8 cellular contexts compared by ENCODE assay signal in genomic region chr10:27446091-27446918, GRCh38. TPM values are rescaled to one million over a fixed set of nuclear protein-coding genes. Genes with fewer than 3 reads are reported as not detected.
DNase-seq lines count a peak whose midpoint lies in the region; ATAC-seq and TF ChIP-seq lines count a peak whose summit lies in the region.

No MANE protein-coding gene starts in this region.

- no peak overlapping the region for H3K4me3 ChIP-seq in cardiac muscle cell
- no peak overlapping the region for H3K4me3 ChIP-seq in colonic mucosa
- H3K4me3 ChIP-seq in mesendoderm (ENCODE audit: low read length), result no peak overlapping the region

- no peak overlapping the region for H3K4ac ChIP-seq in mesendoderm (ENCODE audit: low read depth, low read length)

- H3K4me1 ChIP-seq in cardiac muscle cell (ENCODE audit: low read depth) (no peaks in the 10 kb centered on the region), colonic mucosa (no peaks in the 10 kb centered on the region), mesendoderm (ENCODE audit: control insufficient read depth, low read depth, low read length) (no peaks in the 10 kb centered on the region)

- no peaks in the 10 kb centered on the region for H3K79me1 ChIP-seq in mesendoderm (ENCODE audit: low read length)

- DNase-seq in cardiac muscle cell (ENCODE audit: low read depth in 1 of 2, low spot score in 1 of 2) (peak; percentile 47 to 52), Right ventricle myocardium inferior (ENCODE audit: missing footprints) (no peak), NCI-H748 (lab: John Stamatoyannopoulos, UW; ENCODE audit: unreplicated experiment) (peak; percentile 2), colonic mucosa (no peak), mesendoderm (peak; percentile 31), head of caudate nucleus (no peak)
- no peak for DNase-seq in activated CD4-positive, alpha-beta T cell treated with anti-CD3 and anti-CD28 coated beads, Interleukin-2, amount 50 U/mL, for 1 hour

- no peak overlapping the region for H3K18ac ChIP-seq in mesendoderm (ENCODE audit: low read length)

- H3K9ac ChIP-seq in colonic mucosa (ENCODE audit: low read depth in 2 of 2, low read length in 2 of 2) (no peak overlapping the region), mesendoderm (ENCODE audit: low read length) (no peak overlapping the region)

- H4K5ac ChIP-seq in mesendoderm (ENCODE audit: low read length), result no peak overlapping the region

- H3K23ac ChIP-seq in mesendoderm (ENCODE audit: low read length), result no peak overlapping the region

- no peak for ATAC-seq in Right ventricle myocardium inferior
- no peak for ATAC-seq in GM21390 (IDR thresholded peaks at IDR 0.05; ENCODE audit: unreplicated experiment)

- intact Hi-C loops in Right ventricle myocardium inferior (cut with DNase I) (loop anchor here (2.0 to 5.0 kb wide), 3 partner anchors 111 to 796 kb away; no protein-coding TSS in a partner anchor), colonic mucosa (cut with DNase I) (loop anchor here (5.0 kb wide), 1 partner anchor 211 kb away; no protein-coding TSS in a partner anchor), head of caudate nucleus (cut with DNase I) (loop anchor here (10.0 kb wide), 1 partner anchor 738 kb away; no protein-coding TSS in a partner anchor)

- H2BK5ac ChIP-seq in mesendoderm (ENCODE audit: low read length), result no peak overlapping the region

- H3K36me3 ChIP-seq in cardiac muscle cell (no peaks in the 10 kb centered on the region), colonic mucosa (no peaks in the 10 kb centered on the region), mesendoderm (ENCODE audit: control insufficient read depth, insufficient read depth, low read length) (no peaks in the 10 kb centered on the region)

- H2AK5ac ChIP-seq in mesendoderm (ENCODE audit: low read length), result no peak overlapping the region

- no peak overlapping the region for H4K8ac ChIP-seq in mesendoderm (ENCODE audit: low read depth, low read length)

- H3K27ac ChIP-seq in cardiac muscle cell (no peak overlapping the region), colonic mucosa (no peak overlapping the region), mesendoderm (ENCODE audit: low read depth, low read length) (no peak overlapping the region)

- no peak overlapping the region for H3K4me2 ChIP-seq in mesendoderm (ENCODE audit: low read length)

- H3K27me3 ChIP-seq in cardiac muscle cell (no peaks in the 10 kb centered on the region), colonic mucosa (no peaks in the 10 kb centered on the region), mesendoderm (ENCODE audit: insufficient read depth, low read length, poor library complexity) (no peaks in the 10 kb centered on the region)

- no CpG with 5 or more reads among the region's 5 CpGs for WGBS in mesendoderm (ENCODE audit: extremely low coverage, insufficient coverage, low lambda C conversion rate)

- TF ChIP-seq CTCF in cardiac muscle cell (IDR thresholded peaks at IDR 0.05; ENCODE audit: low read depth, low read length) (peak; percentile 43), colonic mucosa (IDR thresholded peaks at IDR 0.05) (peak; percentile 17)

- H3K9me3 ChIP-seq in cardiac muscle cell (ENCODE audit: low read depth) (no peaks in the 10 kb centered on the region), colonic mucosa (no peaks in the 10 kb centered on the region)

- no peak overlapping the region for H3K56ac ChIP-seq in mesendoderm (ENCODE audit: low read length)

- H2BK120ac ChIP-seq in mesendoderm (ENCODE audit: low read depth, low read length), result no peak overlapping the region

- no peaks in the 10 kb centered on the region for H3K79me2 ChIP-seq in mesendoderm (ENCODE audit: control insufficient read depth, insufficient read depth, low read length)

- no peak overlapping the region for H2BK15ac ChIP-seq in mesendoderm (replicated peaks; ENCODE audit: low read depth)

RNA-seq across cellular contexts. Expression of gene RAB18, which starts 57.8 kb away (rescaled TPM):
- total RNA-seq in cardiac muscle cell, result 19.0 and 36.5 TPM in 2 replicates
- 116 and 123 TPM in 2 replicates for polyA plus RNA-seq in cardiac muscle cell
- 114 TPM for total RNA-seq in Right ventricle myocardium inferior
- 100 to 1,000 TPM in 1 of 2 donors, 10 to 100 TPM in 1; 79.2 to 114 TPM for total RNA-seq in colonic mucosa
- polyA plus RNA-seq in mesendoderm (2013, experiment 1 of 2), result 84.1 TPM
- polyA plus RNA-seq in mesendoderm (2013, experiment 2 of 2), result 82.3 TPM

Comparison
In these comparisons a context has a peak if more than half of its experiments do, and no peak if none do; other contexts are left out.
1. DNase-seq: peak in cardiac muscle cell (2 of 2), NCI-H748 (single experiment) and mesendoderm (single experiment); none in Right ventricle myocardium inferior (single experiment), colonic mucosa (single experiment), activated CD4-positive, alpha-beta T cell treated with anti-CD3 and anti-CD28 coated beads, Interleukin-2, amount 50 U/mL, for 1 hour (single experiment) and head of caudate nucleus (0 of 42).